30 cellular contexts compared by ENCODE assay signal in genomic region chr7:117338020-117338419, GRCh38. TPM values are rescaled to one million over a fixed set of nuclear protein-coding genes. Genes with fewer than 3 reads are reported as not detected.
A peak's percentile ranks its signal among the peaks of the same experiment; 100 is the strongest.
DNase-seq lines count a peak whose midpoint lies in the region; FAIRE-seq and TF ChIP-seq lines count a peak whose summit lies in the region.
"Had no signal": no experiment of that assay in that cellular context is flagged by ENCODE, and none has a peak within 500 bp of the region (broad histone marks: within the 10 kb centered on the region; RNA-seq: fewer than 3 reads in every experiment).

No MANE protein-coding gene starts in this region.

- H3K9ac ChIP-seq in adipocyte (ENCODE audit: low read length) (no peak overlapping the region), H9 (ENCODE audit: extremely low read depth, insufficient read length, low read length) (no peak overlapping the region)
- H3K9ac ChIP-seq: neural progenitor cell had no signal

- no peak overlapping the region for H3K14ac ChIP-seq in H9 (ENCODE audit: insufficient read depth, low read length)

- H3K18ac ChIP-seq in H9 (ENCODE audit: insufficient read length, low read depth, low read length): no peak overlapping the region

- WGBS in H9 (ENCODE audit: extremely low coverage, insufficient read length, low lambda C conversion rate): no CpG with 5 or more reads among the region's 1 CpG

- H3K27me3 ChIP-seq in adipocyte (replicated peaks; ENCODE audit: control insufficient read depth, insufficient read depth, low read length): no peaks in the 10 kb centered on the region
- no peaks in the 10 kb centered on the region for H3K27me3 ChIP-seq in H9 (ENCODE audit: insufficient read depth, low read length)
- no peaks in the 10 kb centered on the region for H3K27me3 ChIP-seq in Peyer's patch
- H3K27me3 ChIP-seq: dorsolateral prefrontal cortex, MG63, neural progenitor cell, upper lobe of right lung had no signal

- no peak overlapping the region for H2AFZ ChIP-seq in H9 (ENCODE audit: low read length)
- H2AFZ ChIP-seq: neural progenitor cell had no signal

- no peak overlapping the region for H2BK12ac ChIP-seq in H9 (ENCODE audit: insufficient read length, low read depth, low read length)

- no peak overlapping the region for H2BK5ac ChIP-seq in H9 (ENCODE audit: insufficient read length, low read length)

- no peaks in the 10 kb centered on the region for H3K36me3 Mint-ChIP-seq in H9 (ENCODE audit: insufficient read depth in 1 of 3, low read depth in 3 of 3)
- H3K36me3 Mint-ChIP-seq: neural progenitor cell; stimulated activated naive B cell treated with anti-CD40 and anti-IgM and Interleukin-4, amounts not matched to agents 10 μg/mL and 1 μg/mL and 100 μg/mL, for 72 hours had no signal

- no peak overlapping the region for H2AK5ac ChIP-seq in H9 (ENCODE audit: insufficient read length, low read length)

- no peaks in the 10 kb centered on the region for H4K20me1 ChIP-seq in H9 (ENCODE audit: control insufficient read depth, insufficient read depth, insufficient read length)

- H3K4me3 ChIP-seq in AG10803 (ENCODE audit: low read length): no peak overlapping the region
- H3K4me3 ChIP-seq in HEK293 (ENCODE audit: low read depth, low read length): no peak overlapping the region
- no peak overlapping the region for H3K4me3 ChIP-seq in adipocyte (ENCODE audit: low read length)
- H3K4me3 ChIP-seq in fibroblast of pulmonary artery (replicated peaks; ENCODE audit: low read depth, low read length): no peak overlapping the region
- no peak overlapping the region for H3K4me3 ChIP-seq in Peyer's patch
- H3K4me3 ChIP-seq: dorsolateral prefrontal cortex, MG63, neural progenitor cell, upper lobe of right lung had no signal

- H3K56ac ChIP-seq in H9 (ENCODE audit: insufficient read length, low read depth, low read length): no peak overlapping the region

- no peak overlapping the region for H3K27ac Mint-ChIP-seq in H9
- H3K27ac Mint-ChIP-seq: neural progenitor cell; progenitor cell of endocrine pancreas; stimulated activated naive B cell treated with anti-CD40 and anti-IgM and Interleukin-4, amounts not matched to agents 10 μg/mL and 1 μg/mL and 100 μg/mL, for 72 hours had no signal

- CTCF ChIA-PET in HEK293 (lab: Yijun Ruan, JAX): interaction anchor here (0.6 kb wide), 1 partner anchor 380 kb away, joined by 3 read pairs; no protein-coding TSS in a partner anchor

- H3K79me2 ChIP-seq in H9 (ENCODE audit: insufficient read depth, low read length): no peaks in the 10 kb centered on the region

- no peak overlapping the region for H4K91ac ChIP-seq in H9 (ENCODE audit: insufficient read length, low read depth, low read length)

- no peaks in the 10 kb centered on the region for H3K9me3 ChIP-seq in HEK293 (ENCODE audit: control insufficient read depth, insufficient read depth, low read depth, low read length)
- H3K9me3 ChIP-seq in adipocyte (ENCODE audit: control insufficient read depth, low read length): no peaks in the 10 kb centered on the region
- no peaks in the 10 kb centered on the region for H3K9me3 ChIP-seq in H9 (ENCODE audit: control insufficient read depth, low read depth, low read length)
- no peaks in the 10 kb centered on the region for H3K9me3 ChIP-seq in Peyer's patch
- H3K9me3 ChIP-seq: Caco-2, MG63, upper lobe of right lung had no signal

- H3K27ac ChIP-seq in HEK293 (ENCODE audit: extremely low read depth, low read depth, low read length): no peak overlapping the region
- no peak overlapping the region for H3K27ac ChIP-seq in H9 (ENCODE audit: insufficient read length, low read depth, low read length)
- no peak overlapping the region for H3K27ac ChIP-seq in Peyer's patch
- H3K27ac ChIP-seq: dorsolateral prefrontal cortex, neural progenitor cell, upper lobe of right lung, VCaP had no signal

- no peaks in the 10 kb centered on the region for H3K23me2 ChIP-seq in H9 (ENCODE audit: insufficient read length, low read depth, low read length, poor library complexity, severe bottlenecking)

- peaks cover 3% of the 10 kb centered on the region; the same call in 1 of the 2 replicates for H3K27me3 Mint-ChIP-seq in H9 (ENCODE audit: low read depth)
- H3K27me3 Mint-ChIP-seq: stimulated activated naive B cell treated with anti-CD40 and anti-IgM and Interleukin-4, amounts not matched to agents 10 μg/mL and 1 μg/mL and 100 μg/mL, for 72 hours had no signal

- no peak overlapping the region for H3K4me2 ChIP-seq in H9 (ENCODE audit: insufficient read depth, insufficient read length, low read length)
- H3K4me2 ChIP-seq: neural progenitor cell had no signal

- TF ChIP-seq CTCF in AG10803 (conservative IDR thresholded peaks at IDR 0.05; ENCODE audit: low read length): peak; percentile 39
- TF ChIP-seq CTCF in HEK293 (tag by site-specific recombination; IDR thresholded peaks at IDR 0.05): no peak
- TF ChIP-seq CTCF in fibroblast of pulmonary artery (IDR thresholded peaks at IDR 0.05; ENCODE audit: low read length, missing control alignments): no peak
- no peak for TF ChIP-seq CTCF in H9 (conservative IDR thresholded peaks at IDR 0.05)
- no peak for TF ChIP-seq CTCF in Peyer's patch (IDR thresholded peaks at IDR 0.05)

- H3K9me3 Mint-ChIP-seq in H9: no peaks in the 10 kb centered on the region
- H3K9me3 Mint-ChIP-seq: neural progenitor cell had no signal

- H3K79me1 ChIP-seq in H9 (ENCODE audit: insufficient read depth, low read depth, low read length, poor library complexity, severe bottlenecking): no peaks in the 10 kb centered on the region

- FAIRE-seq in RCC 7860 (lab: Jason Lieb, UNC): no peak
- FAIRE-seq: GM12892 had no signal

- no peak overlapping the region for H3K4me3 Mint-ChIP-seq in H9
- H3K4me3 Mint-ChIP-seq: neural progenitor cell; stimulated activated naive B cell treated with anti-CD40 and anti-IgM and Interleukin-4, amounts not matched to agents 10 μg/mL and 1 μg/mL and 100 μg/mL, for 72 hours had no signal

- no peaks in the 10 kb centered on the region for H3K36me3 ChIP-seq in HEK293 (ENCODE audit: control insufficient read depth in 2 of 2, insufficient read depth in 1 of 2, low read length in 2 of 2)
- no peaks in the 10 kb centered on the region for H3K36me3 ChIP-seq in adipocyte (ENCODE audit: control insufficient read depth, insufficient read depth, low read length, severe bottlenecking)
- H3K36me3 ChIP-seq in Peyer's patch: no peaks in the 10 kb centered on the region
- H3K36me3 ChIP-seq: MG63, neural progenitor cell, upper lobe of right lung had no signal

- POLR2A ChIA-PET in HEK293 (lab: Yijun Ruan, JAX): no interaction called here

- H3K4me1 ChIP-seq in HEK293 (ENCODE audit: control insufficient read depth, insufficient read depth, low read length) (no peaks in the 10 kb centered on the region), adipocyte (ENCODE audit: control insufficient read depth, insufficient read depth, low read length) (no peaks in the 10 kb centered on the region), H9 (ENCODE audit: insufficient read depth, low read length) (no peaks in the 10 kb centered on the region), Peyer's patch (no peaks in the 10 kb centered on the region)
- H3K4me1 ChIP-seq: Caco-2, neural progenitor cell, upper lobe of right lung had no signal

- no peak overlapping the region for H3K4ac ChIP-seq in H9 (ENCODE audit: low read depth, low read length)

- no peaks in the 10 kb centered on the region for H3K4me1 Mint-ChIP-seq in H9
- H3K4me1 Mint-ChIP-seq: neural progenitor cell; stimulated activated naive B cell treated with anti-CD40 and anti-IgM and Interleukin-4, amounts not matched to agents 10 μg/mL and 1 μg/mL and 100 μg/mL, for 72 hours had no signal

- DNase-seq in AG10803 (ENCODE audit: low read depth): peak; percentile 45
- peak; percentile 22 for DNase-seq in adipocyte (ENCODE audit: low read depth)
- peak; percentile 11 for DNase-seq in fibroblast of pulmonary artery (ENCODE audit: low read depth)
- DNase-seq in H9: no peak
- no peak for DNase-seq in RCC 7860 (ENCODE audit: low spot score)
- no peak for DNase-seq in activated CD4-positive, alpha-beta T cell treated with anti-CD3 and anti-CD28 coated beads for 48 hours
- no peak for DNase-seq in Peyer's patch
- DNase-seq: activated CD4-positive, alpha-beta T cell treated with anti-CD3 and anti-CD28 coated beads for 4 hours; activated CD8-positive, alpha-beta memory T cell treated with anti-CD3 and anti-CD28 coated beads for 24 hours; activated gamma-delta T cell treated with Interleukin-2 at 50 U/mL for 16 hours; activated T-cell treated with anti-CD3 and anti-CD28 coated beads, Interleukin-2, amount 50 U/mL, for 1 hour; Caco-2; DMS79 treated with DMSO at 0.1 percent for 48 hours; dorsolateral prefrontal cortex; GOT3; mesenchymal stem cell; MG63; NCI-H2029 treated with DMSO at 0.1 percent for 48 hours; NCI-H226; stimulated activated CD4-positive, alpha-beta T cell treated with anti-CD3 and anti-CD28 coated beads, Interleukin-4, amount 100 ng/mL, for 4 hours; stimulated activated naive B cell treated with anti-CD40 and anti-IgM and Interleukin-4, amounts not matched to agents 10 μg/mL and 1 μg/mL and 100 μg/mL, for 72 hours; SW 1271; T-helper 9 cell; upper lobe of right lung had no signal

- H4K8ac ChIP-seq in H9 (replicated peaks; ENCODE audit: insufficient read length, low read depth, low read length): no peak overlapping the region

- no peak for TF ChIP-seq POLR2A in Peyer's patch (IDR thresholded peaks at IDR 0.05)

- H3T11ph ChIP-seq in H9 (ENCODE audit: low read length): no peak overlapping the region

- H4K5ac ChIP-seq in H9 (ENCODE audit: insufficient read length, low read depth, low read length): no peak overlapping the region

- no peak overlapping the region for H2BK120ac ChIP-seq in H9 (ENCODE audit: low read depth, low read length, poor library complexity, severe bottlenecking)

- H3K23ac ChIP-seq in H9 (ENCODE audit: insufficient read length, low read depth, low read length): no peak overlapping the region

- H2BK15ac ChIP-seq in H9 (ENCODE audit: low read depth, low read length): no peak overlapping the region

- no peak overlapping the region for H2BK20ac ChIP-seq in H9 (ENCODE audit: low read depth, low read length, poor library complexity, severe bottlenecking)

TF ChIP-seq in HEK293, 187 proteins besides CTCF, POLR2A, EP300 and RAD21:
- TF ChIP-seq ZNF654 (tag by site-specific recombination; IDR thresholded peaks at IDR 0.05; ENCODE audit: low read depth) (peak; percentile 17; the same call in 1 of the 2 replicates), ZNF114 (tag by site-specific recombination; IDR thresholded peaks at IDR 0.05) (no peak)
TF ChIP-seq in HEK293: peak in this region for 1.

RNA-seq across cellular contexts. Expression of gene WNT2, which starts 15.2 kb away (rescaled TPM):
- not detected in 2 replicates for total RNA-seq in H9 (2021)
- not detected for total RNA-seq in Peyer's patch
- total RNA-seq: Caco-2, Right ventricle myocardium inferior had no signal

Comparison
In these comparisons a context has a peak if more than half of its experiments do, and no peak if none do; other contexts are left out.
1. DNase-seq: peak in AG10803 (single experiment), adipocyte (single experiment) and fibroblast of pulmonary artery (single experiment); none in H9 (single experiment), RCC 7860 (single experiment), activated CD4-positive, alpha-beta T cell treated with anti-CD3 and anti-CD28 coated beads for 48 hours (single experiment) and Peyer's patch (0 of 3).